Comparison of ENCODE assay signal across 8 cellular contexts in the genomic region with DNA sequence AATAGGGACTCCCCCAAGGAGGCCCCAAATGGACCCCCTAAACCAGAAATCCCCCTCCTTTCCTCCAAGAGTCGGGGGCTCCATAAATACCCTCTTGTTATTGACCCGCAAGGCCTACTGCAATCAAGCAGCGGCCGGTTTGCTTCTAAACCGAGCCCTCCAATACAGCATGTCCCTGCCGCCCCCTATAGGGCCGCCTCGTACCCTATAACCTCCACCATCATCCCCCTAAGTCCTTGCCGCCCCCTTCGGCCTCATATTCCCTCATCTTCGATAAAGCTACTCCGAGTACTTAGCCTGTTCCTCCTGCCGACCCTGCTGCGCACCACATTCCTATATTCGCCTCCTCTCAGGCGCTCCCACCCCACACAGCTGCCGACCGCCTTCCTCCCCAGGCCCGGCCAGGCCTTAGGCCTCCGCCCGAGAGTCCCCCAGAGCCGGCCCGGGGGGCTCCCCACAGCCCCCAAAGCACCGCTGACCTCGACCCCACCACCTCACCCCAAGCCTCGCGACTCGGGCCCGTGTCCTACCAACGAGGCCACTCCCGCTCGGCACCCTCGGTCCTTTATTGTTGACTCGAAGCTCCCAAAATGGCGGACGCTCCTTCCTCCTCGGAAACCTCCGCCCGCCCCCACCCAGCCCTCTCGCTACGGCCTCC. TPM values are rescaled to one million over a fixed set of nuclear protein-coding genes. Genes with fewer than 3 reads are reported as not detected.
A peak's percentile ranks its signal among the peaks of the same experiment; 100 is the strongest.
DNase-seq lines count a peak whose midpoint lies in the region; ATAC-seq and TF ChIP-seq lines count a peak whose summit lies in the region.

No MANE protein-coding gene starts in this region.

- 0% methylated on average over 6 to 41 of the region's 41 CpGs for WGBS in endodermal cell (ENCODE audit: insufficient coverage in 1 of 2, insufficient read length in 1 of 2), 2 experiments
- WGBS in mesodermal cell (ENCODE audit: insufficient coverage in 2 of 2), 2 experiments = 0 to 1% methylated on average over 23 to 32 of the region's 41 CpGs

- H3K27me3 ChIP-seq in endodermal cell (ENCODE audit: control insufficient read depth, insufficient read depth, low read length, poor library complexity, severe bottlenecking) = no peaks in the 10 kb centered on the region

- peak overlapping the region; percentile 99 for H3K4me3 Mint-ChIP-seq in endodermal cell

- peaks cover 14% of the 10 kb centered on the region for H3K36me3 Mint-ChIP-seq in endodermal cell (ENCODE audit: low read depth)

- H3K4me1 Mint-ChIP-seq in endodermal cell = peaks cover 18% of the 10 kb centered on the region

- peak; percentile 22 for ATAC-seq in HG03045 (IDR thresholded peaks at IDR 0.05; ENCODE audit: unreplicated experiment)

- peaks cover 2% of the 10 kb centered on the region for H3K27me3 Mint-ChIP-seq in endodermal cell (ENCODE audit: insufficient read depth)

- H3K9me3 Mint-ChIP-seq in endodermal cell = no peaks in the 10 kb centered on the region

- H3K36me3 ChIP-seq in endodermal cell (ENCODE audit: control insufficient read depth, insufficient read depth, low read length) (peaks cover 9% of the 10 kb centered on the region), mesodermal cell (ENCODE audit: control insufficient read depth, insufficient read depth, low read length) (peaks cover 19% of the 10 kb centered on the region)

- H3K4me1 ChIP-seq in endodermal cell (ENCODE audit: control insufficient read depth, insufficient read depth, low read length) = peaks cover 3% of the 10 kb centered on the region
- peaks cover 9% of the 10 kb centered on the region for H3K4me1 ChIP-seq in mesodermal cell (ENCODE audit: control insufficient read depth, insufficient read depth, low read length, poor library complexity, severe bottlenecking)

- peak overlapping the region; percentile 100 for H3K27ac Mint-ChIP-seq in endodermal cell

- TF ChIP-seq CTCF in endodermal cell (conservative IDR thresholded peaks at IDR 0.05) = peak; percentile 70

- H3K9ac ChIP-seq in endodermal cell (ENCODE audit: extremely low read depth, low read length, poor library complexity, severe bottlenecking) = peak overlapping the region; percentile 99

- H3K27ac ChIP-seq in endodermal cell (ENCODE audit: low read depth, low read length) = peak overlapping the region; percentile 98
- H3K27ac ChIP-seq in mesodermal cell (ENCODE audit: low read depth, low read length, severe bottlenecking) = peak overlapping the region; percentile 98

- H3K4me3 ChIP-seq in endodermal cell (ENCODE audit: low read length) = peak overlapping the region; percentile 97
- H3K4me3 ChIP-seq in mesodermal cell (ENCODE audit: extremely low read depth, insufficient read depth, low read length, poor library complexity, severe bottlenecking) = peak overlapping the region; percentile 96

- H3K9me3 ChIP-seq in endodermal cell (ENCODE audit: control insufficient read depth, low read length) (no peaks in the 10 kb centered on the region), mesodermal cell (ENCODE audit: control insufficient read depth, low read length) (no peaks in the 10 kb centered on the region)

- peak; percentile 52 for DNase-seq in NCI-H2107 treated with DMSO at 0.1 percent for 48 hours (lab: John Stamatoyannopoulos, UW; ENCODE audit: unreplicated experiment)
- no peak for DNase-seq in NCI-H2107 (lab: John Stamatoyannopoulos, UW)
- DNase-seq in NCI-H446 treated with DMSO at 0.1 percent for 48 hours (lab: John Stamatoyannopoulos, UW) = peak; percentile 45
- DNase-seq in activated CD8-positive, alpha-beta memory T cell treated with anti-CD3 and anti-CD28 coated beads for 24 hours = peak; percentile 89
- peak; percentile 83 for DNase-seq in endodermal cell
- DNase-seq in stimulated activated CD8-positive, alpha-beta memory T cell treated with anti-CD3 and anti-CD28 coated beads, Interleukin-4, amount 100 ng/mL, for 1 hour (ENCODE audit: low read depth in 2 of 2, low spot score in 1 of 2) = peak; percentile 26 to 28

RNA-seq across cellular contexts. Expression of gene DDX6, which starts 0.5 kb away (rescaled TPM):
- total RNA-seq in endodermal cell = 100 to 1,000 TPM; 103 to 133 TPM
- 72.9 TPM for polyA plus RNA-seq in endodermal cell (2013, experiment 1 of 2)
- polyA plus RNA-seq in endodermal cell (2013, experiment 2 of 2) = 74.8 TPM
- polyA plus RNA-seq in mesodermal cell (2013, experiment 1 of 2) = 49.3 TPM
- 51.4 TPM for polyA plus RNA-seq in mesodermal cell (2013, experiment 2 of 2)
